ENCODE assay signal across 8 cellular contexts in genomic region chr2:9843229-9844035, GRCh38. TPM values are rescaled to one million over a fixed set of nuclear protein-coding genes. Genes with fewer than 3 reads are reported as not detected.
DNase-seq lines count a peak whose midpoint lies in the region; ATAC-seq and TF ChIP-seq lines count a peak whose summit lies in the region.

Gene TAF1B (plus strand): TSS chr2:9843474. CDS start chr2:9843542, 68 bp downstream.

- H3K27me3 ChIP-seq in BLaER1 (no peaks in the 10 kb centered on the region), colonic mucosa (no peaks in the 10 kb centered on the region)

- DNase-seq in GM19240 (ENCODE audit: insufficient read length, low spot score) (peak; percentile 80), NCI-H524 treated with DMSO at 0.1 percent for 48 hours (lab: John Stamatoyannopoulos, UW) (peak; percentile 94), colonic mucosa (peak; percentile 92), left kidney (ENCODE audit: low read depth, low spot score) (peak; percentile 99)
- peak; percentile 76 to 77 for DNase-seq in activated CD4-positive, alpha-beta T cell treated with anti-CD3 and anti-CD28 coated beads for 4 hours
- peak; percentile 86 to 92 for DNase-seq in stimulated activated CD4-positive, alpha-beta T cell treated with anti-CD3 and anti-CD28 coated beads, Interleukin-2, amount 100 ng/mL, for 24 hours

- H3K36me3 ChIP-seq in BLaER1 (peaks cover 29% of the 10 kb centered on the region), colonic mucosa (no peaks in the 10 kb centered on the region)

- H3K4me2 ChIP-seq in BLaER1 = peak within 1 kb of the TSS; percentile 82

- TF ChIP-seq CTCF in colonic mucosa (IDR thresholded peaks at IDR 0.05) = no peak

- no peaks in the 10 kb centered on the region for H4K20me1 ChIP-seq in BLaER1

- intact Hi-C loops in colonic mucosa (cut with DNase I) = no loop called here

- H3K4me1 ChIP-seq in BLaER1 (peaks cover 28% of the 10 kb centered on the region), colonic mucosa (no peaks in the 10 kb centered on the region)

- ATAC-seq in HG03460 (IDR thresholded peaks at IDR 0.05; ENCODE audit: unreplicated experiment) = peak; percentile 85

- H3K27ac ChIP-seq in BLaER1 (peak within 1 kb of the TSS; percentile 77), colonic mucosa (peak within 1 kb of the TSS; percentile 87)

- H3K9ac ChIP-seq in BLaER1 = peak within 1 kb of the TSS; percentile 81
- peak within 1 kb of the TSS; percentile 65 to 83 for H3K9ac ChIP-seq in colonic mucosa (ENCODE audit: low read depth in 2 of 2, low read length in 2 of 2)

- H3K4me3 ChIP-seq in BLaER1 (peak within 1 kb of the TSS; percentile 74), colonic mucosa (peak within 1 kb of the TSS; percentile 66)

- H3K9me3 ChIP-seq in BLaER1 (no peaks in the 10 kb centered on the region), colonic mucosa (no peaks in the 10 kb centered on the region)

RNA-seq across cellular contexts. Expression of gene TAF1B, which starts in this region (rescaled TPM):
- 10 to 100 TPM in 1 of 2 donors, 1 to 10 TPM in 1; 8.8 to 13.0 TPM for total RNA-seq in colonic mucosa

Comparison
In these comparisons a context has a peak if more than half of its experiments do, and no peak if none do; other contexts are left out.
1. Peak in every context shown above with its lines: DNase-seq, ATAC-seq, H3K4me3 ChIP-seq and H3K27ac ChIP-seq.